ENCODE assay signal across 2 cellular contexts in genomic region chr7:138352570-138353461, GRCh38.
TF ChIP-seq lines count a peak whose summit lies in the region.

No MANE protein-coding gene starts in this region.

TF ChIP-seq in K562, 482 proteins besides CTCF, POLR2A, EP300 and RAD21 (continues in another document):
- TF ChIP-seq C11orf30 (IDR thresholded peaks at IDR 0.05; ENCODE audit: low read depth) (no peak; the same call in 1 of the 2 replicates), ZNF408 (CRISPR knock-in tag; IDR thresholded peaks at IDR 0.05; ENCODE audit: low read depth) (no peak), ESRRA (IDR thresholded peaks at IDR 0.05; ENCODE audit: borderline replicate concordance, low read depth) (peak; percentile 98), CBFA2T2 (conservative IDR thresholded peaks at IDR 0.05) (peak; percentile 99), SAP30 (IDR thresholded peaks at IDR 0.05; ENCODE audit: borderline replicate concordance, insufficient read depth, low read depth, low read length, poor library complexity, severe bottlenecking) (peak; percentile 49), RNF219 (CRISPR knock-in tag; IDR thresholded peaks at IDR 0.05) (no peak), GTF2F1 (IDR thresholded peaks at IDR 0.05; ENCODE audit: low read depth, low read length) (no peak), CXXC5 (CRISPR knock-in tag; IDR thresholded peaks at IDR 0.05) (peak; percentile 88), RBFOX2 (IDR thresholded peaks at IDR 0.05; ENCODE audit: low read depth, low read length) (peak; percentile 78), SMAD3 (CRISPR knock-in tag; conservative IDR thresholded peaks at IDR 0.05) (peak; percentile 55; the same call in 1 of the 2 replicates), LARP7 (IDR thresholded peaks at IDR 0.05) (no peak), PCBP1 (IDR thresholded peaks at IDR 0.05; ENCODE audit: low read depth, low read length, poor library complexity, severe bottlenecking) (no peak), PHF21A (IDR thresholded peaks at IDR 0.05; ENCODE audit: borderline replicate concordance, low read depth) (peak; percentile 87; the same call in 1 of the 2 replicates), CGGBP1 (CRISPR knock-in tag; IDR thresholded peaks at IDR 0.05) (no peak), STAT5A (IDR thresholded peaks at IDR 0.05; ENCODE audit: borderline replicate concordance, low read length) (peak; percentile 97), ZNF324 (CRISPR knock-in tag; IDR thresholded peaks at IDR 0.05) (no peak), KAT8 (IDR thresholded peaks at IDR 0.05; ENCODE audit: low read depth) (no peak), KLF1 (tag; IDR thresholded peaks at IDR 0.05) (peak; percentile 92; the same call in 1 of the 2 replicates), STAT6 (CRISPR knock-in tag; IDR thresholded peaks at IDR 0.05) (peak; percentile 52; the same call in 1 of the 2 replicates), ZNF780A (CRISPR knock-in tag; IDR thresholded peaks at IDR 0.05) (no peak), ZMIZ1 (IDR thresholded peaks at IDR 0.05; ENCODE audit: low read depth in 2 of 2, low read length in 2 of 2) (peak in 1 of 2 experiments; percentile 99; a peak in 2 of 4 replicates)

TF ChIP-seq in HepG2, 621 proteins besides CTCF, POLR2A, EP300 and RAD21 (continues in another document):
- no peak for TF ChIP-seq ELF4 (CRISPR knock-in tag; IDR thresholded peaks at IDR 0.05; ENCODE audit: borderline replicate concordance)
- TF ChIP-seq ZBTB7B (CRISPR knock-in tag; IDR thresholded peaks at IDR 0.05), result peak; percentile 96
- TF ChIP-seq SIX4 (CRISPR knock-in tag; IDR thresholded peaks at IDR 0.05), result peak; percentile 93
- TF ChIP-seq KDM4B (CRISPR knock-in tag; IDR thresholded peaks at IDR 0.05), result peak; percentile 84; the same call in 1 of the 2 replicates
- no peak for TF ChIP-seq NFATC3 (CRISPR knock-in tag; IDR thresholded peaks at IDR 0.05)
- peak; percentile 22 for TF ChIP-seq ZEB1 (IDR thresholded peaks at IDR 0.05; ENCODE audit: insufficient replicate concordance, low read depth)
- TF ChIP-seq ZNF792 (CRISPR knock-in tag; IDR thresholded peaks at IDR 0.05), result peak; percentile 95
- peak; percentile 76 for TF ChIP-seq POGK (CRISPR knock-in tag; conservative IDR thresholded peaks at IDR 0.05)
- peak; percentile 97 for TF ChIP-seq MED8 (CRISPR knock-in tag; IDR thresholded peaks at IDR 0.05; ENCODE audit: insufficient replicate concordance)
- TF ChIP-seq RFX5 (IDR thresholded peaks at IDR 0.05; ENCODE audit: low read depth, low read length), result no peak
- peak; percentile 79; the same call in 1 of the 2 replicates for TF ChIP-seq MIER2 (CRISPR knock-in tag; IDR thresholded peaks at IDR 0.05)
- TF ChIP-seq FOXJ3 (CRISPR knock-in tag; IDR thresholded peaks at IDR 0.05; ENCODE audit: borderline replicate concordance), result peak; percentile 93
- no peak for TF ChIP-seq PAF1 (CRISPR knock-in tag; IDR thresholded peaks at IDR 0.05)
- 0 out of 2 replicates have a peak, but pooled peaks have one; percentile 33 for TF ChIP-seq TEAD2 (CRISPR knock-in tag; IDR thresholded peaks at IDR 0.05)
- no peak for TF ChIP-seq ZFP62 (CRISPR knock-in tag; IDR thresholded peaks at IDR 0.05)
- TF ChIP-seq ETV5 (CRISPR knock-in tag; IDR thresholded peaks at IDR 0.05; ENCODE audit: borderline replicate concordance), result peak; percentile 99
- no peak for TF ChIP-seq NFE2L2 (IDR thresholded peaks at IDR 0.05; ENCODE audit: low read length)
- TF ChIP-seq MTF1 (CRISPR knock-in tag; IDR thresholded peaks at IDR 0.05), result peak; percentile 84; the same call in 1 of the 2 replicates
- TF ChIP-seq GMEB2 (CRISPR knock-in tag; IDR thresholded peaks at IDR 0.05; ENCODE audit: low read depth), result no peak
- TF ChIP-seq SATB2 (CRISPR knock-in tag; IDR thresholded peaks at IDR 0.05), result peak; percentile 49; the same call in 1 of the 2 replicates
- no peak for TF ChIP-seq ZNF296 (CRISPR knock-in tag; conservative IDR thresholded peaks at IDR 0.05)
- TF ChIP-seq HINFP (CRISPR knock-in tag; IDR thresholded peaks at IDR 0.05; ENCODE audit: low read depth), result no peak
- 0 out of 2 replicates have a peak, but pooled peaks have one; percentile 39 for TF ChIP-seq BCL3 (CRISPR knock-in tag; IDR thresholded peaks at IDR 0.05)
- no peak for TF ChIP-seq IRF1 (CRISPR knock-in tag; IDR thresholded peaks at IDR 0.05; ENCODE audit: low read depth)
- TF ChIP-seq ARID3A (IDR thresholded peaks at IDR 0.05; ENCODE audit: low read depth, low read length), result peak; percentile 83
- TF ChIP-seq ZNF597 (CRISPR knock-in tag; IDR thresholded peaks at IDR 0.05), result no peak
- no peak for TF ChIP-seq DZIP1 (CRISPR knock-in tag; IDR thresholded peaks at IDR 0.05)
- TF ChIP-seq YEATS2 (CRISPR knock-in tag; IDR thresholded peaks at IDR 0.05; ENCODE audit: borderline replicate concordance), result peak; percentile 66; the same call in 1 of the 2 replicates
- TF ChIP-seq DRAP1 (CRISPR knock-in tag; IDR thresholded peaks at IDR 0.05), result peak; percentile 94
- no peak for TF ChIP-seq ZNF776 (CRISPR knock-in tag; IDR thresholded peaks at IDR 0.05)
- peak; percentile 74; the same call in 1 of the 2 replicates for TF ChIP-seq SRF (IDR thresholded peaks at IDR 0.05; ENCODE audit: low read depth, low read length)
- peak; percentile 95 for TF ChIP-seq ZNF264 (CRISPR knock-in tag; IDR thresholded peaks at IDR 0.05)
